In genomic region chr9:130740218-130741023, GRCh38 we compare ENCODE assay signal across 21 cellular contexts.
"Had no signal": no experiment of that assay in that cellular context is flagged by ENCODE, and none has a peak within 500 bp of the region (broad histone marks: within the 10 kb centered on the region; RNA-seq: fewer than 3 reads in every experiment).

No MANE protein-coding gene starts in this region.

- H3K36me3 Mint-ChIP-seq: natural killer cell treated with Interleukin-12 subunit alpha and Interleukin-12 subunit beta and Interleukin-15 and Interleukin-18, amount 100 ng/mL, for 72 hours had no signal

- H3K27ac ChIP-seq: brain microvascular endothelial cell, foreskin keratinocyte, prostate gland, tibial artery, VCaP had no signal

- H3K36me3 ChIP-seq: prostate gland, tibial artery had no signal

- H3K27me3 Mint-ChIP-seq: activated CD4-positive, alpha-beta memory T cell treated with anti-CD3 and anti-CD28 coated beads, Interleukin-2, amount 10 ng/mL, durations not matched to agents 7 days and 5 days; activated CD4-positive, alpha-beta T cell treated with anti-CD3 and anti-CD28 coated beads, Interleukin-2, amount 10 ng/mL, durations not matched to agents 24 days and 14 days; activated naive CD8-positive, alpha-beta T cell treated with anti-CD3 and anti-CD28 coated beads, Interleukin-2, amount 50 U/mL, for 24 hours; dendritic cell treated with granulocyte-macrophage colony-stimulating factor and Interleukin-4, amounts not matched to agents 40 ng/mL and 50 ng/mL, for 4 days; natural killer cell treated with Interleukin-12 subunit alpha and Interleukin-12 subunit beta and Interleukin-15 and Interleukin-18, amount 100 ng/mL, for 72 hours; stimulated activated naive CD8-positive, alpha-beta T cell treated with anti-CD3 and anti-CD28 coated beads, Interleukin-15, amount 100 ng/mL, for 72 hours had no signal

- ATAC-seq: activated CD4-positive, CD25-positive, alpha-beta regulatory T cell treated with anti-CD3 and anti-CD28 coated beads, Interleukin-2, amount 50 U/mL, for 24 hours; activated naive CD8-positive, alpha-beta T cell treated with anti-CD3 and anti-CD28 coated beads, Interleukin-2, amount 50 U/mL, for 24 hours; foreskin keratinocyte; natural killer cell treated with Interleukin-12 subunit alpha and Interleukin-12 subunit beta and Interleukin-15 and Interleukin-18, amount 100 ng/mL, for 72 hours; stimulated activated naive CD8-positive, alpha-beta T cell treated with anti-CD3 and anti-CD28 coated beads, Interleukin-15, amount 100 ng/mL, for 72 hours had no signal

- FAIRE-seq: keratinocyte had no signal

- DNase-seq: activated CD4-positive, alpha-beta memory T cell treated with anti-CD3 and anti-CD28 coated beads, Interleukin-2, amount 10 ng/mL, durations not matched to agents 7 days and 5 days; activated CD4-positive, alpha-beta T cell treated with anti-CD3 and anti-CD28 coated beads, Interleukin-2, amount 10 ng/mL, durations not matched to agents 24 days and 14 days; activated effector memory CD4-positive, alpha-beta T cell treated with anti-CD3 and anti-CD28 coated beads, Interleukin-2, amount 50 U/mL, for 16 hours; activated naive CD4-positive, alpha-beta T cell treated with anti-CD3 and anti-CD28 coated beads, Interleukin-2, amount 50 U/mL, for 16 hours; activated naive CD8-positive, alpha-beta T cell treated with anti-CD3 and anti-CD28 coated beads, Interleukin-2, amount 50 U/mL, for 24 hours; anterior cingulate cortex; brain microvascular endothelial cell; caudate nucleus; effector CD8-positive, alpha-beta T cell; foreskin keratinocyte; midbrain; stimulated activated CD4-positive, alpha-beta T cell treated with anti-CD3 and anti-CD28 coated beads, Interleukin-1b, Interleukin-23, amount 100 ng/mL, for 48 hours; stimulated activated naive CD8-positive, alpha-beta T cell treated with anti-CD3 and anti-CD28 coated beads, Interleukin-15, amount 100 ng/mL, for 72 hours; tibial artery had no signal

- H3K27ac Mint-ChIP-seq: activated CD4-positive, alpha-beta memory T cell treated with anti-CD3 and anti-CD28 coated beads, Interleukin-2, amount 10 ng/mL, durations not matched to agents 7 days and 5 days; activated CD4-positive, alpha-beta T cell treated with anti-CD3 and anti-CD28 coated beads, Interleukin-2, amount 10 ng/mL, durations not matched to agents 24 days and 14 days; activated naive CD8-positive, alpha-beta T cell treated with anti-CD3 and anti-CD28 coated beads, Interleukin-2, amount 50 U/mL, for 24 hours; dendritic cell treated with granulocyte-macrophage colony-stimulating factor and Interleukin-4, amounts not matched to agents 40 ng/mL and 50 ng/mL, for 4 days; natural killer cell treated with Interleukin-12 subunit alpha and Interleukin-12 subunit beta and Interleukin-15 and Interleukin-18, amount 100 ng/mL, for 72 hours; stimulated activated naive CD8-positive, alpha-beta T cell treated with anti-CD3 and anti-CD28 coated beads, Interleukin-15, amount 100 ng/mL, for 72 hours; T-helper 2 cell treated with Interferon-gamma antibody and Interleukin-4, amounts not matched to agents 5 μg/mL and 100 μg/mL, for 36 hours had no signal

- H3K4me1 Mint-ChIP-seq: activated CD4-positive, alpha-beta memory T cell treated with anti-CD3 and anti-CD28 coated beads, Interleukin-2, amount 10 ng/mL, durations not matched to agents 7 days and 5 days; activated CD4-positive, alpha-beta T cell treated with anti-CD3 and anti-CD28 coated beads, Interleukin-2, amount 10 ng/mL, durations not matched to agents 24 days and 14 days had no signal

- H3K27me3 ChIP-seq: brain microvascular endothelial cell, foreskin keratinocyte, tibial artery had no signal

- H3K4me1 ChIP-seq: prostate gland, tibial artery had no signal

- H3K4me3 ChIP-seq: prostate gland, tibial artery had no signal

- H3K9me3 ChIP-seq: prostate gland, tibial artery had no signal

- H3K9me3 Mint-ChIP-seq: activated CD4-positive, alpha-beta memory T cell treated with anti-CD3 and anti-CD28 coated beads, Interleukin-2, amount 10 ng/mL, durations not matched to agents 7 days and 5 days; activated CD4-positive, alpha-beta T cell treated with anti-CD3 and anti-CD28 coated beads, Interleukin-2, amount 10 ng/mL, durations not matched to agents 24 days and 14 days; activated naive CD8-positive, alpha-beta T cell treated with anti-CD3 and anti-CD28 coated beads, Interleukin-2, amount 50 U/mL, for 24 hours; dendritic cell treated with granulocyte-macrophage colony-stimulating factor and Interleukin-4, amounts not matched to agents 40 ng/mL and 50 ng/mL, for 4 days; natural killer cell treated with Interleukin-12 subunit alpha and Interleukin-12 subunit beta and Interleukin-15 and Interleukin-18, amount 100 ng/mL, for 72 hours; stimulated activated naive CD8-positive, alpha-beta T cell treated with anti-CD3 and anti-CD28 coated beads, Interleukin-15, amount 100 ng/mL, for 72 hours; T-helper 2 cell treated with Interferon-gamma antibody and Interleukin-4, amounts not matched to agents 5 μg/mL and 100 μg/mL, for 36 hours had no signal

- H3K4me3 Mint-ChIP-seq: activated CD4-positive, alpha-beta memory T cell treated with anti-CD3 and anti-CD28 coated beads, Interleukin-2, amount 10 ng/mL, durations not matched to agents 7 days and 5 days; activated CD4-positive, alpha-beta T cell treated with anti-CD3 and anti-CD28 coated beads, Interleukin-2, amount 10 ng/mL, durations not matched to agents 24 days and 14 days; activated naive CD8-positive, alpha-beta T cell treated with anti-CD3 and anti-CD28 coated beads, Interleukin-2, amount 50 U/mL, for 24 hours; dendritic cell treated with granulocyte-macrophage colony-stimulating factor and Interleukin-4, amounts not matched to agents 40 ng/mL and 50 ng/mL, for 4 days; natural killer cell treated with Interleukin-12 subunit alpha and Interleukin-12 subunit beta and Interleukin-15 and Interleukin-18, amount 100 ng/mL, for 72 hours; stimulated activated naive CD8-positive, alpha-beta T cell treated with anti-CD3 and anti-CD28 coated beads, Interleukin-15, amount 100 ng/mL, for 72 hours; T-helper 2 cell treated with Interferon-gamma antibody and Interleukin-4, amounts not matched to agents 5 μg/mL and 100 μg/mL, for 36 hours had no signal
